In the genomic region with DNA sequence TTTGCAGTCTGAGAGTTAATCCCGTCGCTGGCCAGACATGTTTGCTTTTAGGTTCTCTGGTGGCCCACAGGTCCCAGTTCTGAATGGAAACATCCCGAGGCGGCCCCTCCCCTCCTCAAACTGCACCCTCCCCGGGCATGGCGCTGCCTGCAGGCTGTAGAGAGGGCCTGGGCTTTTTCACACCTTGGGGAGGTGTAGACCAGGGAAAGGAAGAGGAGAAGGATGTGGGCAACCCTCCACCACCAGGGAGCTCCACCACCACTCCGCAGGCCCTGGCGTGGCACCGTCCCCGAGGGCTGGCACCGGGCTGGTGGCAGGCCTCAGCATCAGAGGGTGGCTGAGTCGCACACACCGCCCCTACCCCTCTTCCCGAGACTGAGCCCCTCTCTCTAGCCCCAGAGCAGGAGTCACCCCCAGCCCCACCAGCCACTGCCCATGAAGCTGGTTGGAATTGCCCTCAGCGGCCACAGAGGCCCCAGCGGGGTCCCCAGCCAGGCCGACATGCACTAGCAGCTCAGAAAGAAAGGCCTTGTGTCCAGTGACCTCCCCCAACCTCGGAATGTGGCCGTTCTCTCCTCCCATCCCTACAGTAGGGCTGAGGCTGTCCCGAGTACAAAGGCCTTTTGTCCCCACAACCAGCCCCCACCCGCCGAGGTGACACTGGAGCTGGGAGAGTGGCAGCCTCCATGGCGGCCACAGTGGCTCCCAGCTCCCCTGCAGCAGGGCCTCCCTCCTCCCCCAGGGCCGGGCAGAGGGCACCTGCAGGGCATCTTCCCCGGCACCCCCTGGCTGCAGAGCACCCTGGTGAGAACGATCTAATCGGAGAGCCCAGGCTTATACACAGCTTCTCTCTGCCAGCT, we compare ENCODE assay signal across 1 cellular context.
TF ChIP-seq lines count a peak whose summit lies in the region.

No MANE protein-coding gene starts in this region.

TF ChIP-seq in HepG2, 621 proteins besides CTCF, POLR2A, EP300 and RAD21 (continued from another document):
- 0 out of 2 replicates have a peak, but pooled peaks have one; percentile 73 for TF ChIP-seq TMF1 (CRISPR knock-in tag; IDR thresholded peaks at IDR 0.05; ENCODE audit: low read depth)
- TF ChIP-seq ZKSCAN8 (CRISPR knock-in tag; IDR thresholded peaks at IDR 0.05; ENCODE audit: borderline replicate concordance): no peak
- peak; percentile 64 for TF ChIP-seq ZNF574 (CRISPR knock-in tag; IDR thresholded peaks at IDR 0.05)
- TF ChIP-seq, protein P1, sequence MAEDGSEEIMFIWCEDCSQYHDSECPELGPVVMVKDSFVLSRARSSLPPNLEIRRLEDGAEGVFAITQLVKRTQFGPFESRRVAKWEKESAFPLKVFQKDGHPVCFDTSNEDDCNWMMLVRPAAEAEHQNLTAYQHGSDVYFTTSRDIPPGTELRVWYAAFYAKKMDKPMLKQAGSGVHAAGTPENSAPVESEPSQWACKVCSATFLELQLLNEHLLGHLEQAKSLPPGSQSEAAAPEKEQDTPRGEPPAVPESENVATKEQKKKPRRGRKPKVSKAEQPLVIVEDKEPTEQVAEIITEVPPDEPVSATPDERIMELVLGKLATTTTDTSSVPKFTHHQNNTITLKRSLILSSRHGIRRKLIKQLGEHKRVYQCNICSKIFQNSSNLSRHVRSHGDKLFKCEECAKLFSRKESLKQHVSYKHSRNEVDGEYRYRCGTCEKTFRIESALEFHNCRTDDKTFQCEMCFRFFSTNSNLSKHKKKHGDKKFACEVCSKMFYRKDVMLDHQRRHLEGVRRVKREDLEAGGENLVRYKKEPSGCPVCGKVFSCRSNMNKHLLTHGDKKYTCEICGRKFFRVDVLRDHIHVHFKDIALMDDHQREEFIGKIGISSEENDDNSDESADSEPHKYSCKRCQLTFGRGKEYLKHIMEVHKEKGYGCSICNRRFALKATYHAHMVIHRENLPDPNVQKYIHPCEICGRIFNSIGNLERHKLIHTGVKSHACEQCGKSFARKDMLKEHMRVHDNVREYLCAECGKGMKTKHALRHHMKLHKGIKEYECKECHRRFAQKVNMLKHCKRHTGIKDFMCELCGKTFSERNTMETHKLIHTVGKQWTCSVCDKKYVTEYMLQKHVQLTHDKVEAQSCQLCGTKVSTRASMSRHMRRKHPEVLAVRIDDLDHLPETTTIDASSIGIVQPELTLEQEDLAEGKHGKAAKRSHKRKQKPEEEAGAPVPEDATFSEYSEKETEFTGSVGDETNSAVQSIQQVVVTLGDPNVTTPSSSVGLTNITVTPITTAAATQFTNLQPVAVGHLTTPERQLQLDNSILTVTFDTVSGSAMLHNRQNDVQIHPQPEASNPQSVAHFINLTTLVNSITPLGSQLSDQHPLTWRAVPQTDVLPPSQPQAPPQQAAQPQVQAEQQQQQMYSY (CRISPR knock-in tag; IDR thresholded peaks at IDR 0.05): 0 out of 2 replicates have a peak, but pooled peaks have one; percentile 25
- peak; percentile 41; the same call in 1 of the 2 replicates for TF ChIP-seq ZNF121 (CRISPR knock-in tag; IDR thresholded peaks at IDR 0.05)
- TF ChIP-seq GABPB1 (CRISPR knock-in tag; IDR thresholded peaks at IDR 0.05): peak; percentile 55; the same call in 1 of the 2 replicates
- peak; percentile 45; the same call in 1 of the 2 replicates for TF ChIP-seq ZNF441 (CRISPR knock-in tag; IDR thresholded peaks at IDR 0.05; ENCODE audit: borderline replicate concordance)
- TF ChIP-seq, protein P2, sequence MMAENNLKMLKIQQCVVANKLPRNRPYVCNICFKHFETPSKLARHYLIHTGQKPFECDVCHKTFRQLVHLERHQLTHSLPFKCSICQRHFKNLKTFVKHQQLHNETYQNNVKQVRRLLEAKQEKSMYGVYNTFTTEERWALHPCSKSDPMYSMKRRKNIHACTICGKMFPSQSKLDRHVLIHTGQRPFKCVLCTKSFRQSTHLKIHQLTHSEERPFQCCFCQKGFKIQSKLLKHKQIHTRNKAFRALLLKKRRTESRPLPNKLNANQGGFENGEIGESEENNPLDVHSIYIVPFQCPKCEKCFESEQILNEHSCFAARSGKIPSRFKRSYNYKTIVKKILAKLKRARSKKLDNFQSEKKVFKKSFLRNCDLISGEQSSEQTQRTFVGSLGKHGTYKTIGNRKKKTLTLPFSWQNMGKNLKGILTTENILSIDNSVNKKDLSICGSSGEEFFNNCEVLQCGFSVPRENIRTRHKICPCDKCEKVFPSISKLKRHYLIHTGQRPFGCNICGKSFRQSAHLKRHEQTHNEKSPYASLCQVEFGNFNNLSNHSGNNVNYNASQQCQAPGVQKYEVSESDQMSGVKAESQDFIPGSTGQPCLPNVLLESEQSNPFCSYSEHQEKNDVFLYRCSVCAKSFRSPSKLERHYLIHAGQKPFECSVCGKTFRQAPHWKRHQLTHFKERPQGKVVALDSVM (CRISPR knock-in tag; IDR thresholded peaks at IDR 0.05): peak; percentile 75
- TF ChIP-seq ZBTB3 (CRISPR knock-in tag; IDR thresholded peaks at IDR 0.05; ENCODE audit: borderline replicate concordance, low read depth): peak; percentile 94; the same call in 1 of the 2 replicates
- TF ChIP-seq RXRA (CRISPR knock-in tag; IDR thresholded peaks at IDR 0.05): peak; percentile 91
- TF ChIP-seq ZNF616 (CRISPR knock-in tag; IDR thresholded peaks at IDR 0.05; ENCODE audit: low read depth): no peak
- no peak for TF ChIP-seq TCF12 (IDR thresholded peaks at IDR 0.05)
- peak; percentile 84 for TF ChIP-seq TCF12 (CRISPR knock-in tag; IDR thresholded peaks at IDR 0.05)
- TF ChIP-seq GTF2F1 (IDR thresholded peaks at IDR 0.05; ENCODE audit: low read length): no peak
- TF ChIP-seq FOXP4 (CRISPR knock-in tag; IDR thresholded peaks at IDR 0.05): peak; percentile 32
- peak; percentile 66 for TF ChIP-seq HNRNPLL (IDR thresholded peaks at IDR 0.05; ENCODE audit: low read depth, low read length, poor library complexity, severe bottlenecking)
- no peak for TF ChIP-seq FOXP1 (IDR thresholded peaks at IDR 0.05)
- no peak for TF ChIP-seq FOXP1 (CRISPR knock-in tag; IDR thresholded peaks at IDR 0.05)
- no peak for TF ChIP-seq SMARCE1 (IDR thresholded peaks at IDR 0.05; ENCODE audit: borderline replicate concordance)
- TF ChIP-seq MIER2 (CRISPR knock-in tag; IDR thresholded peaks at IDR 0.05): no peak; the same call in 1 of the 2 replicates
- 0 out of 2 replicates have a peak, but pooled peaks have one; percentile 43 for TF ChIP-seq ZNF274 (CRISPR knock-in tag; IDR thresholded peaks at IDR 0.05)
- TF ChIP-seq ZFP91 (CRISPR knock-in tag; IDR thresholded peaks at IDR 0.05; ENCODE audit: borderline replicate concordance): peak; percentile 87
- TF ChIP-seq ZNF644 (CRISPR knock-in tag; IDR thresholded peaks at IDR 0.05; ENCODE audit: low read depth): no peak
- TF ChIP-seq ZBTB7A (CRISPR knock-in tag; IDR thresholded peaks at IDR 0.05): peak; percentile 90
- 0 out of 2 replicates have a peak, but pooled peaks have one; percentile 43 for TF ChIP-seq ARNT2 (CRISPR knock-in tag; IDR thresholded peaks at IDR 0.05; ENCODE audit: low read depth)
- TF ChIP-seq POLR2AphosphoS5 (IDR thresholded peaks at IDR 0.05; ENCODE audit: low read depth, low read length): peak; percentile 58
- peak; percentile 55; the same call in 1 of the 2 replicates for TF ChIP-seq BCL6 (CRISPR knock-in tag; IDR thresholded peaks at IDR 0.05)
TF ChIP-seq in HepG2: peak in this region for 238.
